Comparison of ENCODE assay signal across 1 cellular context in genomic region chr12:56751712-56752598, GRCh38.
TF ChIP-seq lines count a peak whose summit lies in the region.

Gene PRIM1 (minus strand): TSS chr12:56752323. CDS start chr12:56752298, 25 bp downstream.

TF ChIP-seq in GM23338, 12 proteins besides CTCF, POLR2A, EP300 and RAD21 (continued from another document):
- no peak for TF ChIP-seq ZNF462 (CRISPR knock-in tag; IDR thresholded peaks at IDR 0.05)
- no peak for TF ChIP-seq EZH2phosphoT487 (IDR thresholded peaks at IDR 0.05; ENCODE audit: unreplicated experiment)
- TF ChIP-seq CREB1 (CRISPR knock-in tag; IDR thresholded peaks at IDR 0.05; ENCODE audit: low read depth): no peak
- TF ChIP-seq ETS1 (IDR thresholded peaks at IDR 0.05): peak; percentile 77; the same call in 1 of the 2 replicates
